ENCODE assay signal across 19 cellular contexts in genomic region chr1:31445951-31446350, GRCh38. TPM values are rescaled to one million over a fixed set of nuclear protein-coding genes. Genes with fewer than 3 reads are reported as not detected.
"Had no signal": no experiment of that assay in that cellular context is flagged by ENCODE, and none has a peak within 500 bp of the region (broad histone marks: within the 10 kb centered on the region; RNA-seq: fewer than 3 reads in every experiment).

No MANE protein-coding gene starts in this region.

- H3K4me3 ChIP-seq: ascending aorta, left lung, mucosa of descending colon, pancreas, sigmoid colon, stomach, testis had no signal

- H3K4me1 ChIP-seq: ascending aorta, left lung, sigmoid colon, stomach, testis had no signal

- FAIRE-seq: bronchial epithelial cell, kidney, pancreas had no signal

- H3K27me3 ChIP-seq: ascending aorta, left lung, pancreas, stomach, testis had no signal

- DNase-seq: activated CD4-positive, alpha-beta T cell treated with anti-CD3 and anti-CD28 coated beads for 1 hour; activated CD4-positive, alpha-beta T cell treated with anti-CD3 and anti-CD28 coated beads, Interleukin-2, amount 50 U/mL, for 48 hours; activated naive CD4-positive, alpha-beta T cell treated with anti-CD3 and anti-CD28 coated beads for 36 hours; activated naive CD8-positive, alpha-beta T cell treated with anti-CD3 and anti-CD28 coated beads, Interleukin-2, amount 50 U/mL, for 24 hours; activated T-cell treated with anti-CD3 and anti-CD28 coated beads, Interleukin-2, amount 50 U/mL, for 1 hour; endodermal cell; kidney; left lung; mucosa of descending colon; naive thymus-derived CD8-positive, alpha-beta T cell; pancreas; sigmoid colon; stimulated activated CD4-positive, alpha-beta T cell treated with anti-CD3 and anti-CD28 coated beads, Interleukin-12 subunit alpha, Interleukin-12 subunit beta, amount 100 ng/mL, for 4 hours; stimulated activated CD4-positive, alpha-beta T cell treated with anti-CD3 and anti-CD28 coated beads, Interleukin-2, amount 100 ng/mL, for 24 hours; stomach; T1000; testis had no signal

- H3K9me3 ChIP-seq: pancreas, testis had no signal

- H3K27ac ChIP-seq: ascending aorta, left lung, sigmoid colon, testis had no signal

- ATAC-seq: activated naive CD8-positive, alpha-beta T cell treated with anti-CD3 and anti-CD28 coated beads, Interleukin-2, amount 50 U/mL, for 24 hours; naive thymus-derived CD8-positive, alpha-beta T cell had no signal

- H3K36me3 ChIP-seq: ascending aorta, left lung, pancreas, sigmoid colon, stomach had no signal

RNA-seq across cellular contexts. Expression of gene SERINC2, which starts 32.9 kb away (rescaled TPM):
- total RNA-seq: naive thymus-derived CD8-positive, alpha-beta T cell had no signal
- polyA plus RNA-seq: naive thymus-derived CD8-positive, alpha-beta T cell had no signal
